8 cellular contexts compared by ENCODE assay signal in the genomic region with DNA sequence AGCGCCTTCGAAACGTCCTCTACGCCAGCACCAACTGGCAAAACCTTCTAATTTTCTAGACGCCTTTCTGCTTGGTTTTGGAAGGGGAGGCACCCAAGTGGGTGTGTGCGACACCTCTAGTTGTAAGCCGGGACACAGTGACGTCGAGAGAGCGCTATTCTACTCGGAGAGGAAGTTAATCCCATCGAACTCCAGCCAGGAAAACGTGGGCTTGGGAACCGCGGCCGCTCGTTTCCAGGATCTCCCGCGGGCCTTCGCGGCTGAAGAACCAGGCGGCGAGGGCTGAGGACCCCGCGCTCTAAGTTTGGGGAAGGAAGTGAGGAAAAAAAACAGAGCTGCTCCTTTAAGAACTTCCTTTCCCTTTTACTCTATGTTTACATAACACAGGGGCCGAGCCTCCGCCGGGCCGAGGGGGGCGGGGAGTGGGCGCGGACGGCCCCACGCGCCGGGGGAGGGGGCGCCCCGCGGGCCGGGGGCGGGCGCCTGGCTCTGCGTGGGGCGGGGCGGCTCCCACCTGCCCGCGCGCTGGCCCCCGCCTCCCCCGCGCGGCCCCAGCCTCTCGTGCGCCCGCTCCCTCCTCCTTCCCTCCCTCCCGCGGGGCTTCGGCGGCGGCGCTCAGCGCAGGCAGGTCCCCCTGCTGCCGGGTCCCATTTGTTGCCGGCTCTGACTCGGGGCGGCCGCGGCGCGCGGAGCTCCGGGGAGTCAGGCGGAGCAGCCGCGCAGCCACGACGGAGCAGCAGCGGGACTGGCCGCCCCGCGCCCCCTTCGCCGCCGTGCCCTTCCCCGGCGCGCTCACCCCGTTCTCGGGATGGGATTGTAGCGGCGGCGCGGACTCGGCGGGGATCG. TPM values are rescaled to one million over a fixed set of nuclear protein-coding genes. Genes with fewer than 3 reads are reported as not detected.
DNase-seq lines count a peak whose midpoint lies in the region; ATAC-seq and TF ChIP-seq lines count a peak whose summit lies in the region.

PELI2 (plus strand) TSS at position 647 of the 846 bp plus-strand sequence. CDS start 250 bp downstream, outside the sequence.

- intact Hi-C loops in activated CD8-positive, alpha-beta T cell treated with anti-CD3 and anti-CD28 coated beads for 36 hours (cut with micrococcal nuclease), result no loop called here
- intact Hi-C loops in lower lobe of right lung (cut with DNase I), result no loop called here

- ATAC-seq in HG03432 (IDR thresholded peaks at IDR 0.05; ENCODE audit: unreplicated experiment), result peak; percentile 73
- peak; percentile 81 for ATAC-seq in activated CD8-positive, alpha-beta T cell treated with anti-CD3 and anti-CD28 coated beads for 36 hours
- peak; percentile 87 to 94 for ATAC-seq in lower lobe of right lung

- H3K27me3 ChIP-seq in duodenal mucosa (ENCODE audit: control insufficient read depth in 1 of 2, insufficient read depth in 2 of 2, low read length in 2 of 2) (no peaks in the 10 kb centered on the region), lower lobe of right lung (ENCODE audit: low read depth) (no peaks in the 10 kb centered on the region)

- H3K9me3 ChIP-seq in duodenal mucosa (ENCODE audit: control insufficient read depth in 1 of 2, low read length in 2 of 2) (no peaks in the 10 kb centered on the region), lower lobe of right lung (no peaks in the 10 kb centered on the region)

- H3K27ac ChIP-seq in duodenal mucosa (ENCODE audit: low read depth, low read length) (peak within 1 kb of the TSS; percentile 88), lower lobe of right lung (peak within 1 kb of the TSS; percentile 90)

- POLR2A ChIA-PET in activated CD8-positive, alpha-beta T cell treated with anti-CD3 and anti-CD28 coated beads for 36 hours (lab: Charles Lee), result interaction anchor here (0.6 to 1.9 kb wide), 5 partner anchors 9 to 188 kb away, joined by 3 to 7 read pairs (median 3); no protein-coding TSS in a partner anchor

- no peak for TF ChIP-seq CTCF in activated CD8-positive, alpha-beta T cell treated with anti-CD3 and anti-CD28 coated beads for 36 hours (IDR thresholded peaks at IDR 0.05)
- TF ChIP-seq CTCF in lower lobe of right lung (IDR thresholded peaks at IDR 0.05), result no peak

- peak within 1 kb of the TSS; percentile 86 to 90 for H3K4me3 ChIP-seq in duodenal mucosa (ENCODE audit: low read depth in 1 of 2, low read length in 2 of 2)
- H3K4me3 ChIP-seq in lower lobe of right lung, result peak within 1 kb of the TSS; percentile 79

- peak within 1 kb of the TSS; percentile 84 for H3K27ac Mint-ChIP-seq in activated CD8-positive, alpha-beta T cell treated with anti-CD3 and anti-CD28 coated beads for 36 hours

- CTCF ChIA-PET in activated CD8-positive, alpha-beta T cell treated with anti-CD3 and anti-CD28 coated beads for 36 hours (lab: Charles Lee), result interaction anchor here (1.3 to 3.6 kb wide), 4 partner anchors 9 to 101 kb away, joined by 4 to 13 read pairs (median 4); no protein-coding TSS in a partner anchor

- H3K36me3 ChIP-seq in duodenal mucosa (ENCODE audit: control insufficient read depth in 1 of 2, insufficient read depth in 2 of 2, low read length in 2 of 2) (no peaks in the 10 kb centered on the region), lower lobe of right lung (no peaks in the 10 kb centered on the region)

- H3K27me3 Mint-ChIP-seq in activated CD8-positive, alpha-beta T cell treated with anti-CD3 and anti-CD28 coated beads for 36 hours, result peaks cover 15% of the 10 kb centered on the region

- peaks cover 38% of the 10 kb centered on the region for H3K4me1 Mint-ChIP-seq in activated CD8-positive, alpha-beta T cell treated with anti-CD3 and anti-CD28 coated beads for 36 hours (ENCODE audit: low read depth)

- peak; percentile 64 for DNase-seq in AG08395 (ENCODE audit: low spot score)
- peak; percentile 62 for DNase-seq in GM19238 (ENCODE audit: insufficient read length, low spot score)
- peak; percentile 65 for DNase-seq in NCI-H748 treated with DMSO at 0.1 percent for 48 hours (lab: John Stamatoyannopoulos, UW)
- DNase-seq in activated CD8-positive, alpha-beta T cell treated with anti-CD3 and anti-CD28 coated beads for 36 hours, result peak; percentile 72
- peak; percentile 89 for DNase-seq in lower lobe of right lung
- peak; percentile 55 to 64 for DNase-seq in stimulated activated CD4-positive, alpha-beta T cell treated with anti-CD3 and anti-CD28 coated beads, Interleukin-4, amount 100 ng/mL, for 48 hours (ENCODE audit: low read depth in 2 of 2)

- no peaks in the 10 kb centered on the region for H3K36me3 Mint-ChIP-seq in activated CD8-positive, alpha-beta T cell treated with anti-CD3 and anti-CD28 coated beads for 36 hours (ENCODE audit: low read depth)

- no peaks in the 10 kb centered on the region for H3K9me3 Mint-ChIP-seq in activated CD8-positive, alpha-beta T cell treated with anti-CD3 and anti-CD28 coated beads for 36 hours

- H3K4me1 ChIP-seq in duodenal mucosa (ENCODE audit: control insufficient read depth in 1 of 2, insufficient read depth in 2 of 2, low read length in 2 of 2) (peaks cover 7 to 14% of the 10 kb centered on the region in 2 donors), lower lobe of right lung (peaks cover 16% of the 10 kb centered on the region)

- peak within 1 kb of the TSS; percentile 76 to 77 for H3K9ac ChIP-seq in duodenal mucosa (ENCODE audit: low read depth in 1 of 2, low read length in 2 of 2)

- peak within 1 kb of the TSS; percentile 86 for H3K4me3 Mint-ChIP-seq in activated CD8-positive, alpha-beta T cell treated with anti-CD3 and anti-CD28 coated beads for 36 hours

RNA-seq across cellular contexts. Expression of gene PELI2, which starts in this region (rescaled TPM):
- total RNA-seq in activated CD8-positive, alpha-beta T cell treated with anti-CD3 and anti-CD28 coated beads for 36 hours, result 1 to 10 TPM; 2.7 to 3.4 TPM
- total RNA-seq in lower lobe of right lung, result 22.2 TPM

Comparison
In these comparisons a context has a peak if more than half of its experiments do, and no peak if none do; other contexts are left out.
1. Peak in every context shown above with its lines: DNase-seq, ATAC-seq, H3K4me3 ChIP-seq and H3K27ac ChIP-seq.